In the genomic region with DNA sequence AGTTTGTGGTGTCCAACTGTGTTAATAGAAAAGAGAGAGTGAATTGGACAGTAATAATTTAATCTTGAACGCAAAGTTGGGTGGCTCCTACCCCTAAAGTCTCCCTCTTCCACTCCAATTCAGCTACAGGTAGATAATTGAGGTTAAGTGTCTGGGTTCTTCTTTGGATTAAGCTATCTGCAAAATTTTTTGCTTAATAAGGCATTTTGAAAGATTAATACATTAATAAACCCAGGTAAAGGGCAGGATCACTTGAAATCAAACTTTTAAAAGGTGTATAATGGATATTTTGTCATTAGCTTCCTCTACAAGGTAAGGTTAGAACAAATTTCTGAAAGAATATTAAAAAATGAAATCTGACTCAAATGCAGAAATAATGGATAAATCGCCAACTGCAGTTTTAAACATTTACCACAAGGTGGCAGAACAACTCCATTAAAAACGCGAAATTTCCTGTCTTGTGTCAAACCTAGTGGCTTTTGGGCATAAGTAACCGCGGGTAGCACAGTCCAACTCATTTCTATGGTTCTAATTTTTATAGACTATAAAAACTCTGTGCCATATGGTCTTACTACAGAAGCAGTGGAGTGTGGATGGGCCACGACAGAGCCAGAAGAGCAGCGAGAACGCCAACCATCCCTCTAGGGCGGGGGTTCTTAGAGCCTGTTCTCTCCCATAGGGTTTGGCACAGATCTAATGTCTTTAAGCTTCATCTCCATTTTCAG, we compare ENCODE assay signal across 9 cellular contexts.
A peak's percentile ranks its signal among the peaks of the same experiment; 100 is the strongest.
DNase-seq lines count a peak whose midpoint lies in the region; ATAC-seq, FAIRE-seq and TF ChIP-seq lines count a peak whose summit lies in the region.
"Had no signal": no experiment of that assay in that cellular context is flagged by ENCODE, and none has a peak within 500 bp of the region (broad histone marks: within the 10 kb centered on the region; RNA-seq: fewer than 3 reads in every experiment).

No MANE protein-coding gene starts in this region.

- no peaks in the 10 kb centered on the region for H3K36me3 ChIP-seq in OCI-LY1 (ENCODE audit: insufficient read depth, low read length)
- no peaks in the 10 kb centered on the region for H3K36me3 ChIP-seq in left lung
- H3K36me3 ChIP-seq in upper lobe of right lung: peaks cover 15% of the 10 kb centered on the region

- H3K9ac ChIP-seq in OCI-LY1 (ENCODE audit: low read length): no peak overlapping the region

- H3K27ac ChIP-seq in OCI-LY1 (ENCODE audit: low read depth, low read length, poor library complexity, severe bottlenecking) (no peak overlapping the region), left lung (no peak overlapping the region), upper lobe of right lung (no peak overlapping the region)

- H3K27me3 ChIP-seq in OCI-LY1 (ENCODE audit: insufficient read depth, low read length): no peaks in the 10 kb centered on the region; the same call in 1 of the 2 replicates
- H3K27me3 ChIP-seq in left lung: no peaks in the 10 kb centered on the region
- H3K27me3 ChIP-seq in upper lobe of right lung: no peaks in the 10 kb centered on the region

- ATAC-seq in left lung: peak; percentile 86
- peak; percentile 78 for ATAC-seq in upper lobe of right lung
- ATAC-seq in HG02981 (IDR thresholded peaks at IDR 0.05; ENCODE audit: unreplicated experiment): no peak
- no peak for ATAC-seq in HG03521 (IDR thresholded peaks at IDR 0.05; ENCODE audit: unreplicated experiment)
- ATAC-seq: T-cell had no signal

- H3K4me1 ChIP-seq in OCI-LY1 (ENCODE audit: insufficient read depth, low read length, severe bottlenecking) (no peaks in the 10 kb centered on the region), left lung (peaks cover 6% of the 10 kb centered on the region in 2 donors), upper lobe of right lung (peaks cover 9% of the 10 kb centered on the region)

- TF ChIP-seq CTCF in OCI-LY1 (IDR thresholded peaks at IDR 0.05; ENCODE audit: low read length): peak; percentile 80
- TF ChIP-seq CTCF in left lung (IDR thresholded peaks at IDR 0.05): peak; percentile 79 to 84
- peak; percentile 88 for TF ChIP-seq CTCF in upper lobe of right lung (IDR thresholded peaks at IDR 0.05)

- H4K20me1 ChIP-seq in OCI-LY1 (ENCODE audit: insufficient read depth, low read length): no peaks in the 10 kb centered on the region

- H3F3A ChIP-seq in OCI-LY1 (ENCODE audit: insufficient read depth, low read length): no peaks in the 10 kb centered on the region

- H2AFZ ChIP-seq in OCI-LY1 (ENCODE audit: low read length): no peak overlapping the region

- intact Hi-C loops in left lung (cut with DNase I) (loop anchor here (5.0 to 10.0 kb wide), 2 partner anchors 745 to 752 kb away; no protein-coding TSS in a partner anchor), upper lobe of right lung (cut with DNase I) (loop anchor here (5.0 kb wide), 1 partner anchor 745 kb away; no protein-coding TSS in a partner anchor)

- H3K9me3 ChIP-seq in OCI-LY1 (ENCODE audit: low read length) (no peaks in the 10 kb centered on the region), left lung (no peaks in the 10 kb centered on the region), upper lobe of right lung (no peaks in the 10 kb centered on the region)

- H3K4me2 ChIP-seq in OCI-LY1 (ENCODE audit: low read length): no peak overlapping the region

- DNase-seq in DMS 273 treated with DMSO at 0.1 percent for 48 hours (lab: John Stamatoyannopoulos, UW) (peak; percentile 95), HuH-7 (ENCODE audit: low spot score) (peak; percentile 54), left lung (no peak), upper lobe of right lung (no peak)

- peak; percentile 61 for FAIRE-seq in colon (lab: Jason Lieb, UNC)

- H3K79me2 ChIP-seq in OCI-LY1 (ENCODE audit: insufficient read depth, low read length): no peaks in the 10 kb centered on the region

- H3K4me3 ChIP-seq in OCI-LY1 (ENCODE audit: low read depth, low read length, poor library complexity, severe bottlenecking) (no peak overlapping the region), left lung (no peak overlapping the region), upper lobe of right lung (no peak overlapping the region)

- no peaks in the 10 kb centered on the region for H3K9me2 ChIP-seq in OCI-LY1 (ENCODE audit: low read depth, low read length)

Comparison
In these comparisons a context has a peak if more than half of its experiments do, and no peak if none do; other contexts are left out.
1. DNase-seq: peak in DMS 273 treated with DMSO at 0.1 percent for 48 hours (single experiment) and HuH-7 (single experiment); none in left lung (0 of 2) and upper lobe of right lung (single experiment).
2. ATAC-seq: peak in left lung (single experiment) and upper lobe of right lung (single experiment); none in HG02981 (single experiment) and HG03521 (single experiment).
3. Peak in every context shown above with its lines, with median percentiles within 50 percentile points of each other: CTCF ChIP-seq.